Comparison of ENCODE assay signal across 1 cellular context in genomic region chr10:123404357-123404756, GRCh38.
TF ChIP-seq lines count a peak whose summit lies in the region.

No MANE protein-coding gene starts in this region.

TF ChIP-seq in SK-N-SH, 30 proteins besides CTCF, POLR2A, EP300 and RAD21 (continued from another document):
- no peak for TF ChIP-seq FOSL2 (IDR thresholded peaks at IDR 0.05; ENCODE audit: borderline replicate concordance, low read depth)
- no peak for TF ChIP-seq USF1 (IDR thresholded peaks at IDR 0.05; ENCODE audit: borderline replicate concordance, low read depth)
- no peak for TF ChIP-seq TCF12 (IDR thresholded peaks at IDR 0.05)
- no peak for TF ChIP-seq MXI1 (IDR thresholded peaks at IDR 0.05; ENCODE audit: low read depth, low read length)
- TF ChIP-seq NRF1 (IDR thresholded peaks at IDR 0.05; ENCODE audit: low read depth, low read length) = no peak
- TF ChIP-seq CHD2 (IDR thresholded peaks at IDR 0.05; ENCODE audit: low read length, partially characterized antibody) = no peak
- TF ChIP-seq, protein P1, sequence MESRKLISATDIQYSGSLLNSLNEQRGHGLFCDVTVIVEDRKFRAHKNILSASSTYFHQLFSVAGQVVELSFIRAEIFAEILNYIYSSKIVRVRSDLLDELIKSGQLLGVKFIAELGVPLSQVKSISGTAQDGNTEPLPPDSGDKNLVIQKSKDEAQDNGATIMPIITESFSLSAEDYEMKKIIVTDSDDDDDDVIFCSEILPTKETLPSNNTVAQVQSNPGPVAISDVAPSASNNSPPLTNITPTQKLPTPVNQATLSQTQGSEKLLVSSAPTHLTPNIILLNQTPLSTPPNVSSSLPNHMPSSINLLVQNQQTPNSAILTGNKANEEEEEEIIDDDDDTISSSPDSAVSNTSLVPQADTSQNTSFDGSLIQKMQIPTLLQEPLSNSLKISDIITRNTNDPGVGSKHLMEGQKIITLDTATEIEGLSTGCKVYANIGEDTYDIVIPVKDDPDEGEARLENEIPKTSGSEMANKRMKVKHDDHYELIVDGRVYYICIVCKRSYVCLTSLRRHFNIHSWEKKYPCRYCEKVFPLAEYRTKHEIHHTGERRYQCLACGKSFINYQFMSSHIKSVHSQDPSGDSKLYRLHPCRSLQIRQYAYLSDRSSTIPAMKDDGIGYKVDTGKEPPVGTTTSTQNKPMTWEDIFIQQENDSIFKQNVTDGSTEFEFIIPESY (IDR thresholded peaks at IDR 0.05; ENCODE audit: borderline replicate concordance, low read depth) = no peak
- no peak for TF ChIP-seq RFX5 (IDR thresholded peaks at IDR 0.05; ENCODE audit: low read length)
- TF ChIP-seq POLR2AphosphoS5 (IDR thresholded peaks at IDR 0.05; ENCODE audit: low read depth, low read length) = no peak
- TF ChIP-seq, protein P2, sequence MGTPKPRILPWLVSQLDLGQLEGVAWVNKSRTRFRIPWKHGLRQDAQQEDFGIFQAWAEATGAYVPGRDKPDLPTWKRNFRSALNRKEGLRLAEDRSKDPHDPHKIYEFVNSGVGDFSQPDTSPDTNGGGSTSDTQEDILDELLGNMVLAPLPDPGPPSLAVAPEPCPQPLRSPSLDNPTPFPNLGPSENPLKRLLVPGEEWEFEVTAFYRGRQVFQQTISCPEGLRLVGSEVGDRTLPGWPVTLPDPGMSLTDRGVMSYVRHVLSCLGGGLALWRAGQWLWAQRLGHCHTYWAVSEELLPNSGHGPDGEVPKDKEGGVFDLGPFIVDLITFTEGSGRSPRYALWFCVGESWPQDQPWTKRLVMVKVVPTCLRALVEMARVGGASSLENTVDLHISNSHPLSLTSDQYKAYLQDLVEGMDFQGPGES (IDR thresholded peaks at IDR 0.05; ENCODE audit: low read depth, low read length) = no peak
- no peak for TF ChIP-seq TAF1 (IDR thresholded peaks at IDR 0.05; ENCODE audit: borderline replicate concordance, low read depth, low read length)
- TF ChIP-seq, protein P3, sequence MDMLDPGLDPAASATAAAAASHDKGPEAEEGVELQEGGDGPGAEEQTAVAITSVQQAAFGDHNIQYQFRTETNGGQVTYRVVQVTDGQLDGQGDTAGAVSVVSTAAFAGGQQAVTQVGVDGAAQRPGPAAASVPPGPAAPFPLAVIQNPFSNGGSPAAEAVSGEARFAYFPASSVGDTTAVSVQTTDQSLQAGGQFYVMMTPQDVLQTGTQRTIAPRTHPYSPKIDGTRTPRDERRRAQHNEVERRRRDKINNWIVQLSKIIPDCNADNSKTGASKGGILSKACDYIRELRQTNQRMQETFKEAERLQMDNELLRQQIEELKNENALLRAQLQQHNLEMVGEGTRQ (IDR thresholded peaks at IDR 0.05; ENCODE audit: borderline replicate concordance, low read depth, low read length) = no peak
